Comparison of ENCODE assay signal across 8 cellular contexts in genomic region chr6:43724914-43725642, GRCh38. TPM values are rescaled to one million over a fixed set of nuclear protein-coding genes. Genes with fewer than 3 reads are reported as not detected.
DNase-seq lines count a peak whose midpoint lies in the region; ATAC-seq and TF ChIP-seq lines count a peak whose summit lies in the region.

No MANE protein-coding gene starts in this region.

- H3K27me3 ChIP-seq in HL-60 (ENCODE audit: insufficient read depth, poor library complexity, severe bottlenecking) (no peaks in the 10 kb centered on the region), SJCRH30 (no peaks in the 10 kb centered on the region)

- H3K4me1 ChIP-seq in SJCRH30: peaks cover 20% of the 10 kb centered on the region

- H3K27ac ChIP-seq in HL-60 (replicated peaks) (peak overlapping the region; percentile 53), SJCRH30 (peak overlapping the region; percentile 31)

- intact Hi-C loops in left cardiac atrium (cut with DNase I): loop anchor here in 1 of 2 donors (5.0 kb wide), 1 partner anchor 42 kb away; no protein-coding TSS in a partner anchor

- H3K9me3 ChIP-seq in SJCRH30 (replicated peaks): peaks cover 3% of the 10 kb centered on the region; the same call in 1 of the 2 replicates

- H3K4me3 ChIP-seq in HL-60 (replicated peaks; ENCODE audit: insufficient read depth, low read length) (peak overlapping the region; percentile 10; the same call in 1 of the 2 replicates), SJCRH30 (peak overlapping the region; percentile 13; the same call in 1 of the 2 replicates)

- no peak for TF ChIP-seq CTCF in HL-60 (IDR thresholded peaks at IDR 0.05; ENCODE audit: insufficient read depth, low read length)

- DNase-seq in AG08395 (ENCODE audit: low spot score) (peak; percentile 90), GM19238 (ENCODE audit: insufficient read length, low spot score) (peak; percentile 49), HL-60 (ENCODE audit: low read depth in 1 of 2, low spot score in 1 of 2) (peak; percentile 98 to 99), SJCRH30 (peak; percentile 96 to 98), activated gamma-delta T cell treated with Interleukin-2 at 50 U/mL for 16 hours (peak; percentile 60), left cardiac atrium (peak; percentile 81), NCI-H2227 (lab: John Stamatoyannopoulos, UW; ENCODE audit: unreplicated experiment) (no peak)
- DNase-seq in stimulated activated CD4-positive, alpha-beta T cell treated with anti-CD3 and anti-CD28 coated beads, Interleukin-2, amount 100 ng/mL, for 4 hours (ENCODE audit: low read depth): peak; percentile 68

- peak; percentile 87 to 89 for ATAC-seq in left cardiac atrium

- H3K36me3 ChIP-seq in SJCRH30: no peaks in the 10 kb centered on the region

RNA-seq across cellular contexts. Expression of gene MRPS18A, which starts 37.5 kb away (rescaled TPM):
- 51.6 and 54.7 TPM in 2 replicates for total RNA-seq in SJCRH30 (2014; rRNA removed; shearing (Covaris generic))
- total RNA-seq in left cardiac atrium: 10 to 100 TPM; 34.8 to 36.5 TPM

RNA-seq across cellular contexts. Expression of gene VEGFA, which starts 44.9 kb away (rescaled TPM):
- 27.0 and 31.6 TPM in 2 replicates for total RNA-seq in SJCRH30 (2014; rRNA removed; shearing (Covaris generic))
- 100 to 1,000 TPM; 168 to 212 TPM for total RNA-seq in left cardiac atrium
